ENCODE assay signal across 27 cellular contexts in the genomic region with DNA sequence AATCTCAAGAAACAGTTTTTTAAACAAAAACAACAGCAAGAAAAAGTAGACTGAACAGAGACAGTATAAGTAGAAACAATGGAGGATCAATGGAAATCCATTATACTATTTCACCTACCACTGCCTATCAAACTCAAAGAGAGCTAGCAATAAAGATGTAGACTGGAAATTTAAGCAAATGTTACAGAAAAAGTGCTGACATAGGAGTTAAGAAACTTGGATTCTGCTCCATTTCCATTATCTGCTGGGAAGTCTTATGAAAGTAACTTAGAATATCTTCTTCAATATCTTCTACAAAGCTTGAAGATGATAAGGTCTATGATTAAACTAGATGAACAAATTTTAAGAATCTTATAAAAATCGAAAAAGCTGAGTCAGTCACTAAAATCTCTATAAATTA.
"Had no signal": no experiment of that assay in that cellular context is flagged by ENCODE, and none has a peak within 500 bp of the region (broad histone marks: within the 10 kb centered on the region; RNA-seq: fewer than 3 reads in every experiment).

No MANE protein-coding gene starts in this region.

- ATAC-seq: effector memory CD8-positive, alpha-beta T cell; esophagus mucosa; foreskin keratinocyte; gastrocnemius medialis; gastroesophageal sphincter; heart left ventricle; heart right ventricle had no signal

- FAIRE-seq: colon, endometrium, endothelial cell of umbilical vein, frontal cortex had no signal

- H3K4me3 ChIP-seq: colonic mucosa, coronary artery, dorsolateral prefrontal cortex, esophagus muscularis mucosa, esophagus squamous epithelium, gastrocnemius medialis, gastroesophageal sphincter, heart left ventricle, heart right ventricle had no signal

- H3K36me3 ChIP-seq: colonic mucosa, esophagus muscularis mucosa, esophagus squamous epithelium, gastrocnemius medialis, gastroesophageal sphincter, heart left ventricle, heart right ventricle had no signal

- H3K27me3 ChIP-seq: colonic mucosa, esophagus muscularis mucosa, esophagus squamous epithelium, foreskin keratinocyte, gastrocnemius medialis, gastroesophageal sphincter, heart left ventricle, heart right ventricle had no signal

- DNase-seq: colonic mucosa; cortex of kidney; dermis blood vessel endothelial cell; dorsolateral prefrontal cortex; effector CD4-positive, alpha-beta T cell; effector CD8-positive, alpha-beta T cell; effector memory CD4-positive, alpha-beta T cell; effector memory CD8-positive, alpha-beta T cell; endodermal cell; erythroblast; esophagus squamous epithelium; foreskin keratinocyte; foreskin melanocyte; gastrocnemius medialis; glutamatergic neuron; head of caudate nucleus; heart left ventricle; heart right ventricle had no signal

- H3K9me3 ChIP-seq: colonic mucosa, esophagus muscularis mucosa, esophagus squamous epithelium, gastrocnemius medialis, gastroesophageal sphincter, heart left ventricle had no signal

- H3K4me1 ChIP-seq: colonic mucosa, esophagus muscularis mucosa, gastrocnemius medialis, gastroesophageal sphincter, heart left ventricle, heart right ventricle had no signal

- H3K27ac ChIP-seq: colonic mucosa, coronary artery, dorsolateral prefrontal cortex, epithelial cell of prostate, esophagus muscularis mucosa, esophagus squamous epithelium, foreskin keratinocyte, gastrocnemius medialis, gastroesophageal sphincter, heart left ventricle, heart right ventricle had no signal
